In genomic region chr2:85741811-85742507, GRCh38 we compare ENCODE assay signal across 8 cellular contexts. TPM values are rescaled to one million over a fixed set of nuclear protein-coding genes. Genes with fewer than 3 reads are reported as not detected.
A peak's percentile ranks its signal among the peaks of the same experiment; 100 is the strongest.
DNase-seq lines count a peak whose midpoint lies in the region; ATAC-seq, FAIRE-seq and TF ChIP-seq lines count a peak whose summit lies in the region.

No MANE protein-coding gene starts in this region.

- H2BK5ac ChIP-seq in IMR-90 (ENCODE audit: low read depth, low read length, poor library complexity, severe bottlenecking) = peak overlapping the region; percentile 79

- no peaks in the 10 kb centered on the region for H3F3A ChIP-seq in MM.1S (ENCODE audit: insufficient read depth, low read length)

- peak overlapping the region; percentile 91 for H2BK120ac ChIP-seq in IMR-90 (ENCODE audit: low read depth, low read length)

- H2AK5ac ChIP-seq in IMR-90 (ENCODE audit: low read depth, low read length) = peak overlapping the region; percentile 93

- peak overlapping the region; percentile 38 for H3K27ac Mint-ChIP-seq in astrocyte (ENCODE audit: unreplicated experiment)

- no peak; the same call in 1 of the 2 replicates for TF ChIP-seq POLR2A in IMR-90 (IDR thresholded peaks at IDR 0.05; ENCODE audit: low read depth, low read length)

- no peaks in the 10 kb centered on the region for H3K27me3 ChIP-seq in IMR-90 (ENCODE audit: control insufficient read depth, insufficient read depth, low read length)
- no peaks in the 10 kb centered on the region for H3K27me3 ChIP-seq in astrocyte (ENCODE audit: insufficient read depth, low read length)
- peaks cover 6% of the 10 kb centered on the region for H3K27me3 ChIP-seq in iPS-18a (ENCODE audit: control insufficient read depth, insufficient read depth, low read length)
- H3K27me3 ChIP-seq in MM.1S (replicated peaks; ENCODE audit: insufficient read depth, low read length) = no peaks in the 10 kb centered on the region

- peak overlapping the region; percentile 68 for H3K23ac ChIP-seq in IMR-90 (ENCODE audit: low read depth, low read length)

- POLR2A ChIA-PET in IMR-90 (lab: Charles Lee; ENCODE audit: unreplicated experiment) = interaction anchor here (0.8 kb wide), 2 partner anchors 14 to 17 kb away, joined by 3 to 4 read pairs; no protein-coding TSS in a partner anchor

- peaks cover 27% of the 10 kb centered on the region for H3K9me1 ChIP-seq in IMR-90 (ENCODE audit: insufficient read depth, low read length)

- in situ Hi-C loops in IMR-90 (cut with MboI; ENCODE audit: low sequenced_read_pairs) = no loop called here

- peak overlapping the region; percentile 63; the same call in 1 of the 2 replicates for H3K14ac ChIP-seq in IMR-90 (replicated peaks; ENCODE audit: low read depth, low read length)

- peak overlapping the region; percentile 58 for H3K4me2 ChIP-seq in IMR-90 (ENCODE audit: low read depth, low read length)
- H3K4me2 ChIP-seq in astrocyte (ENCODE audit: low read length) = peak overlapping the region; percentile 82
- no peak overlapping the region for H3K4me2 ChIP-seq in MM.1S (ENCODE audit: low read depth, low read length)

- 0% methylated on average over 7 of the region's 20 CpGs; no CpG with 5 or more reads in 1 of the 2 experiments for WGBS in IMR-90 (ENCODE audit: extremely low coverage in 2 of 2, insufficient read length in 1 of 2), 2 experiments

- H3K9me3 Mint-ChIP-seq in astrocyte (ENCODE audit: unreplicated experiment) = peaks cover 9% of the 10 kb centered on the region

- peaks cover 32% of the 10 kb centered on the region for H3K4me1 Mint-ChIP-seq in astrocyte (ENCODE audit: low read depth, unreplicated experiment)

- H3K27ac ChIP-seq in IMR-90 (ENCODE audit: insufficient read depth, low read length) = peak overlapping the region; percentile 90
- peak overlapping the region; percentile 81 for H3K27ac ChIP-seq in astrocyte (ENCODE audit: low read depth, low read length)
- H3K27ac ChIP-seq in iPS-18a (ENCODE audit: low read length) = no peak overlapping the region
- peak overlapping the region in 17 of 21 experiments; percentile 20 to 89 (median 70) for H3K27ac ChIP-seq in skin epidermis
- H3K27ac ChIP-seq in MM.1S (ENCODE audit: low read length) = no peak overlapping the region

- TF ChIP-seq CTCF in IMR-90 (conservative IDR thresholded peaks at IDR 0.05; ENCODE audit: low read depth, low read length) = no peak
- TF ChIP-seq CTCF in astrocyte (IDR thresholded peaks at IDR 0.05; ENCODE audit: insufficient read depth, low read depth, low read length) = no peak
- no peak for TF ChIP-seq CTCF in MM.1S (IDR thresholded peaks at IDR 0.05; ENCODE audit: low read length)

- H3K9me3 ChIP-seq in IMR-90 (ENCODE audit: control insufficient read depth, insufficient read depth, low read length) (no peaks in the 10 kb centered on the region), astrocyte (ENCODE audit: insufficient read depth, low read depth, low read length) (no peaks in the 10 kb centered on the region), iPS-18a (ENCODE audit: control insufficient read depth, low read depth, low read length) (no peaks in the 10 kb centered on the region), MM.1S (replicated peaks; ENCODE audit: insufficient read depth, low read length) (no peaks in the 10 kb centered on the region)

- no peaks in the 10 kb centered on the region for H3K79me1 ChIP-seq in IMR-90 (ENCODE audit: low read depth in 1 of 2, low read length in 2 of 2)

- H3K36me3 Mint-ChIP-seq in astrocyte (ENCODE audit: low read depth, unreplicated experiment) = peaks cover 1% of the 10 kb centered on the region

- H3K18ac ChIP-seq in IMR-90 (ENCODE audit: low read depth, low read length) = peak overlapping the region; percentile 75

- peak overlapping the region; percentile 96 for H4K91ac ChIP-seq in IMR-90 (ENCODE audit: insufficient read depth, low read depth, low read length)

- peak overlapping the region; percentile 41 to 78 for H4K8ac ChIP-seq in IMR-90 (ENCODE audit: low read depth in 2 of 2, low read length in 2 of 2)

- H3K4me1 ChIP-seq in IMR-90 (ENCODE audit: control insufficient read depth, insufficient read depth, low read length) (peaks cover 46% of the 10 kb centered on the region), astrocyte (ENCODE audit: insufficient read depth, low read length) (peaks cover 45% of the 10 kb centered on the region), iPS-18a (ENCODE audit: control insufficient read depth, low read depth, low read length) (peaks cover 5% of the 10 kb centered on the region), MM.1S (ENCODE audit: low read length) (no peaks in the 10 kb centered on the region)

- no peak for FAIRE-seq in astrocyte (lab: Jason Lieb, UNC)

- CTCF ChIA-PET in IMR-90 (lab: Yijun Ruan, JAX) = interaction anchor here (0.7 to 1.4 kb wide), 5 partner anchors 9 to 72 kb away, joined by 3 to 6 read pairs (median 4); no protein-coding TSS in a partner anchor

- H2AFZ ChIP-seq in IMR-90 (replicated peaks; ENCODE audit: low read length, poor library complexity) (peak overlapping the region; percentile 14), astrocyte (ENCODE audit: low read depth, low read length) (peak overlapping the region; percentile 59), MM.1S (ENCODE audit: low read length) (no peak overlapping the region)

- no peaks in the 10 kb centered on the region for H3K79me2 ChIP-seq in astrocyte (ENCODE audit: insufficient read depth, low read length)
- no peaks in the 10 kb centered on the region for H3K79me2 ChIP-seq in MM.1S (ENCODE audit: low read length)

- DNase-seq in IMR-90 (peak; percentile 96), astrocyte (ENCODE audit: low read depth) (peak; percentile 93), SW 1271 (lab: John Stamatoyannopoulos, UW) (no peak), MM.1S (no peak)

- peak overlapping the region; percentile 78 for H4K5ac ChIP-seq in IMR-90 (ENCODE audit: low read depth, low read length)

- intact Hi-C loops in IMR-90 (cut with micrococcal nuclease) = loop anchor here (1.0 kb wide), 1 partner anchor 30 kb away; no protein-coding TSS in a partner anchor

- H3K9me2 ChIP-seq in MM.1S (replicated peaks; ENCODE audit: insufficient read depth, low read length) = no peaks in the 10 kb centered on the region

- H3K4me3 Mint-ChIP-seq in astrocyte (ENCODE audit: unreplicated experiment) = no peak overlapping the region

- peak overlapping the region; percentile 64 for H3K56ac ChIP-seq in IMR-90 (ENCODE audit: extremely low read depth, insufficient read depth, low read length)

- peak overlapping the region; percentile 17 for H2AK9ac ChIP-seq in IMR-90 (replicated peaks; ENCODE audit: low read depth, low read length, poor library complexity)

- TF ChIP-seq RAD21 in IMR-90 (IDR thresholded peaks at IDR 0.05; ENCODE audit: low read length) = no peak

- dilution Hi-C loops in IMR-90 (cut with HindIII; ENCODE audit: low sequenced_read_pairs, unreplicated experiment) = no loop called here

- BruUV-seq in IMR-90 (replicated peaks; lab: Mats Ljungman, UMichigan) = no TSS peak

- ATAC-seq in IMR-90 (ENCODE audit: low read depth) (peak; percentile 78), HG02852 (IDR thresholded peaks at IDR 0.05; ENCODE audit: unreplicated experiment) (no peak), HG02884 (IDR thresholded peaks at IDR 0.05; ENCODE audit: unreplicated experiment) (no peak)

- H3K9ac ChIP-seq in IMR-90 (ENCODE audit: low read depth, low read length) (peak overlapping the region; percentile 45), astrocyte (ENCODE audit: low read length) (peak overlapping the region; percentile 72), iPS-18a (ENCODE audit: low read length) (no peak overlapping the region), MM.1S (ENCODE audit: low read length) (no peak overlapping the region)

- peak overlapping the region; percentile 92 for H2BK20ac ChIP-seq in IMR-90 (ENCODE audit: low read depth, low read length)

- peak overlapping the region; percentile 96; the same call in 2 of the 3 replicates for H2BK15ac ChIP-seq in IMR-90 (ENCODE audit: low read depth, low read length)

- peak overlapping the region; percentile 95 for H3K4ac ChIP-seq in IMR-90 (ENCODE audit: low read depth, low read length)

- H3K4me3 ChIP-seq in IMR-90 (ENCODE audit: insufficient read depth, low read depth, low read length) (no peak overlapping the region), astrocyte (ENCODE audit: insufficient read depth, low read depth, low read length) (peak overlapping the region; percentile 34), iPS-18a (ENCODE audit: low read length) (peak overlapping the region; percentile 1), skin epidermis (no peak overlapping the region), MM.1S (ENCODE audit: low read length) (no peak overlapping the region)

- H3K36me3 ChIP-seq in IMR-90 (ENCODE audit: control insufficient read depth, insufficient read depth, low read length) = no peaks in the 10 kb centered on the region
- no peaks in the 10 kb centered on the region for H3K36me3 ChIP-seq in astrocyte (ENCODE audit: insufficient read depth, low read length)
- no peaks in the 10 kb centered on the region for H3K36me3 ChIP-seq in iPS-18a (ENCODE audit: control insufficient read depth, low read depth, low read length)
- H3K36me3 ChIP-seq in MM.1S (replicated peaks; ENCODE audit: insufficient read depth, low read length) = no peaks in the 10 kb centered on the region

- H4K20me1 ChIP-seq in IMR-90 (ENCODE audit: insufficient read depth, low read length) (peaks cover 8% of the 10 kb centered on the region), astrocyte (ENCODE audit: insufficient read depth, low read length) (no peaks in the 10 kb centered on the region), MM.1S (ENCODE audit: insufficient read depth, low read length) (no peaks in the 10 kb centered on the region)

- H3K27me3 Mint-ChIP-seq in astrocyte (ENCODE audit: low read depth, unreplicated experiment) = peaks cover 56% of the 10 kb centered on the region

TF ChIP-seq in IMR-90, 13 proteins besides CTCF, POLR2A, EP300 and RAD21 (continues in another document):
- no peak for TF ChIP-seq CHD1 (IDR thresholded peaks at IDR 0.05; ENCODE audit: low read depth, low read length)
- TF ChIP-seq MXI1 (IDR thresholded peaks at IDR 0.05; ENCODE audit: borderline replicate concordance, low read depth, low read length) = peak; percentile 37; the same call in 1 of the 2 replicates
- TF ChIP-seq BHLHE40 (IDR thresholded peaks at IDR 0.05; ENCODE audit: low read depth, low read length) = peak; percentile 98
- TF ChIP-seq MAFK (IDR thresholded peaks at IDR 0.05; ENCODE audit: low read depth, low read length) = 0 out of 2 replicates have a peak, but pooled peaks have one; percentile 21
- TF ChIP-seq CEBPB (IDR thresholded peaks at IDR 0.05; ENCODE audit: low read depth, low read length) = peak; percentile 76

RNA-seq across cellular contexts. Expression of gene ATOH8, which starts 11.8 kb away (rescaled TPM):
- 7.8 and 7.9 TPM in 2 replicates for total RNA-seq in IMR-90 (2012; rRNA removed)
- 9.0 and 11.2 TPM in 2 replicates for polyA plus RNA-seq in IMR-90 (2012; rRNA removed)
- 6.2 and 7.6 TPM in 2 replicates for polyA plus RNA-seq in IMR-90 (2012; cell fraction: cytosol; rRNA removed)
- polyA plus RNA-seq in IMR-90 (2012; cell fraction: nucleus; rRNA removed; ENCODE audit: low replicate concordance) = 5.0 and 13.0 TPM in 2 replicates
- total RNA-seq in astrocyte = 1.2 and 1.9 TPM in 2 replicates

RNA-seq across cellular contexts. Expression of gene GNLY, which starts 47.8 kb away (rescaled TPM):
- total RNA-seq in IMR-90 (2012; rRNA removed) (not detected in 2 replicates), astrocyte (not detected in 2 replicates)
- polyA plus RNA-seq in IMR-90 (2012; rRNA removed) = not detected in 2 replicates
- polyA plus RNA-seq in IMR-90 (2012; cell fraction: cytosol; rRNA removed) = not detected in 2 replicates
- polyA plus RNA-seq in IMR-90 (2012; cell fraction: nucleus; rRNA removed; ENCODE audit: low replicate concordance) = 0.13 and 0.24 TPM in 2 replicates

Comparison
In these comparisons a context has a peak if more than half of its experiments do, and no peak if none do; other contexts are left out.
1. DNase-seq: peak in IMR-90 (single experiment) and astrocyte (single experiment); none in SW 1271 (0 of 2) and MM.1S (single experiment).
2. H3K27ac ChIP-seq: peak in IMR-90 (single experiment), astrocyte (single experiment) and skin epidermis (17 of 21); none in iPS-18a (single experiment) and MM.1S (single experiment).
3. H3K4me3 ChIP-seq: peak in astrocyte (single experiment) and iPS-18a (single experiment); none in IMR-90 (single experiment), skin epidermis (0 of 7) and MM.1S (single experiment).
4. H3K9ac ChIP-seq: peak in IMR-90 (single experiment) and astrocyte (single experiment); none in iPS-18a (single experiment) and MM.1S (single experiment).